In genomic region chr12:119835068-119835467, GRCh38 we compare ENCODE assay signal across 15 cellular contexts. TPM values are rescaled to one million over a fixed set of nuclear protein-coding genes. Genes with fewer than 3 reads are reported as not detected.
DNase-seq lines count a peak whose midpoint lies in the region; ATAC-seq, FAIRE-seq and TF ChIP-seq lines count a peak whose summit lies in the region.
"Had no signal": no experiment of that assay in that cellular context is flagged by ENCODE, and none has a peak within 500 bp of the region (broad histone marks: within the 10 kb centered on the region; RNA-seq: fewer than 3 reads in every experiment).

No MANE protein-coding gene starts in this region.

- CTCF ChIA-PET in HepG2 (lab: Yijun Ruan, JAX; ENCODE audit: low intra/inter-chr PET ratio, low total read pairs) = no interaction called here

- DNase-seq in HepG2 (ENCODE audit: low spot score) = no peak
- no peak for DNase-seq in right lobe of liver
- peak; percentile 22 for DNase-seq in fibroblast of the aortic adventitia (ENCODE audit: low read depth)
- DNase-seq in activated T-cell treated with anti-CD3 and anti-CD28 coated beads, Interleukin-2, amount 50 U/mL, for 1 hour = no peak
- no peak for DNase-seq in transverse colon
- no peak for DNase-seq in NCI-H774 (lab: John Stamatoyannopoulos, UW)
- DNase-seq in anterior cingulate cortex (lab: John Stamatoyannopoulos, UW) = no peak
- DNase-seq: activated CD4-positive, alpha-beta T cell treated with anti-CD3 and anti-CD28 coated beads, Interleukin-2, amount 50 U/mL, for 48 hours; NCI-H2227 treated with DMSO at 0.1 percent for 48 hours; pancreas had no signal

- no peaks in the 10 kb centered on the region for H3K27me3 ChIP-seq in HepG2 (ENCODE audit: control insufficient read depth in 1 of 2, insufficient read depth in 2 of 2, low read length in 2 of 2)
- no peaks in the 10 kb centered on the region for H3K27me3 ChIP-seq in right lobe of liver
- H3K27me3 ChIP-seq in transverse colon = no peaks in the 10 kb centered on the region
- H3K27me3 ChIP-seq: body of pancreas, pancreas had no signal

- H3K27ac ChIP-seq in HepG2 (ENCODE audit: extremely low read length, insufficient read depth, low read length) = no peak overlapping the region
- H3K27ac ChIP-seq in right lobe of liver = no peak overlapping the region
- H3K27ac ChIP-seq in transverse colon = no peak overlapping the region
- H3K27ac ChIP-seq: body of pancreas, pancreas had no signal

- WGBS in HepG2 (ENCODE audit: low lambda C conversion rate) = 94% methylated on average over 2 of the region's 2 CpGs
- 86% methylated on average over 1 of the region's 2 CpGs for WGBS in right lobe of liver (ENCODE audit: insufficient coverage, low coverage, low lambda C conversion rate, missing lambda C conversion rate)
- WGBS in transverse colon (ENCODE audit: low coverage in 1 of 2), 2 donors = 89% methylated on average over 2 of the region's 2 CpGs; no CpG with 5 or more reads in 1 of the 2 donors

- TF ChIP-seq EP300 in HepG2 (IDR thresholded peaks at IDR 0.05; ENCODE audit: low read depth in 2 of 2, low read length in 2 of 2) (no peak), HepG2 (CRISPR knock-in tag; IDR thresholded peaks at IDR 0.05; ENCODE audit: borderline replicate concordance) (no peak), transverse colon (IDR thresholded peaks at IDR 0.05; ENCODE audit: low read depth) (no peak)

- intact Hi-C loops in HepG2 (cut with micrococcal nuclease; ENCODE audit: unreplicated experiment) (no loop called here), right lobe of liver (cut with DNase I) (no loop called here), transverse colon (cut with DNase I; ENCODE audit: low total_unique reads) (no loop called here)

- H3K4me2 ChIP-seq in HepG2 (ENCODE audit: low read depth, low read length) = no peak overlapping the region

- ATAC-seq in HepG2 (peak; percentile 43; the same call in 1 of the 3 replicates), right lobe of liver (no peak), SK-N-SH treated with all-trans-retinoic acid at 6 μM for 48 hours (peak; percentile 73)
- ATAC-seq: body of pancreas, pancreas had no signal

- POLR2A ChIA-PET in HepG2 (lab: Yijun Ruan, JAX) = no interaction called here

- no peak overlapping the region for H3K9ac ChIP-seq in HepG2 (ENCODE audit: insufficient read depth, low read depth, low read length)

- no peaks in the 10 kb centered on the region for H3K4me1 ChIP-seq in HepG2 (ENCODE audit: insufficient read depth, low read length)
- H3K4me1 ChIP-seq in right lobe of liver = no peaks in the 10 kb centered on the region
- no peaks in the 10 kb centered on the region for H3K4me1 ChIP-seq in transverse colon

- H3K79me2 ChIP-seq in HepG2 (ENCODE audit: insufficient read depth, low read length) = no peaks in the 10 kb centered on the region

- TF ChIP-seq CTCF in HepG2 (CRISPR knock-in tag; IDR thresholded peaks at IDR 0.05) = no peak
- TF ChIP-seq CTCF in right lobe of liver (IDR thresholded peaks at IDR 0.05) = no peak
- peak; percentile 31 for TF ChIP-seq CTCF in fibroblast of the aortic adventitia (IDR thresholded peaks at IDR 0.05; ENCODE audit: insufficient read depth, low read length)
- no peak for TF ChIP-seq CTCF in transverse colon (IDR thresholded peaks at IDR 0.05)

- no peak for TF ChIP-seq RAD21 in HepG2 (CRISPR knock-in tag; IDR thresholded peaks at IDR 0.05)

- no peak for TF ChIP-seq POLR2A in HepG2 (IDR thresholded peaks at IDR 0.05; ENCODE audit: insufficient read depth in 1 of 2, low read depth in 2 of 2, low read length in 2 of 2)
- no peak for TF ChIP-seq POLR2A in right lobe of liver (IDR thresholded peaks at IDR 0.05)
- TF ChIP-seq POLR2A in transverse colon (IDR thresholded peaks at IDR 0.05) = no peak

- FAIRE-seq in HepG2 (lab: Jason Lieb, UNC) = no peak
- FAIRE-seq: GM19239, pancreas, RCC 7860, urothelium cell line had no signal

- no peaks in the 10 kb centered on the region for H4K20me1 ChIP-seq in HepG2 (ENCODE audit: insufficient read depth, low read length)

- H3K36me3 ChIP-seq in HepG2 (replicated peaks in 1 of 2; ENCODE audit: control insufficient read depth in 1 of 2, insufficient read depth in 2 of 2, low read length in 2 of 2) (peaks cover 3 to 26% of the 10 kb centered on the region in 2 experiments), right lobe of liver (no peaks in the 10 kb centered on the region), transverse colon (no peaks in the 10 kb centered on the region)
- H3K36me3 ChIP-seq: pancreas had no signal

- H3K4me3 ChIP-seq in HepG2 (replicated peaks in 1 of 3; ENCODE audit: insufficient read depth in 1 of 3, low read depth in 2 of 3, low read length in 3 of 3) = no peak overlapping the region
- no peak overlapping the region for H3K4me3 ChIP-seq in right lobe of liver
- H3K4me3 ChIP-seq in fibroblast of the aortic adventitia (ENCODE audit: low read depth, low read length) = no peak overlapping the region
- no peak overlapping the region for H3K4me3 ChIP-seq in transverse colon
- H3K4me3 ChIP-seq: body of pancreas, pancreas had no signal

- BruUV-seq in HepG2 (replicated peaks; lab: Mats Ljungman, UMichigan) = no TSS peak

- no peak overlapping the region for H2AFZ ChIP-seq in HepG2 (ENCODE audit: low read length)

- no peaks in the 10 kb centered on the region for H3K9me3 ChIP-seq in HepG2 (ENCODE audit: low read length)
- H3K9me3 ChIP-seq in right lobe of liver = no peaks in the 10 kb centered on the region
- no peaks in the 10 kb centered on the region for H3K9me3 ChIP-seq in transverse colon
- H3K9me3 ChIP-seq: body of pancreas, pancreas had no signal

- in situ Hi-C loops in HepG2 (cut with HindIII; ENCODE audit: extremely low pct_ligation_motif_present, low pct_unique_long_range_greater_than_20kb) = no loop called here
- in situ Hi-C loops in transverse colon (cut with MboI; ENCODE audit: low pct_ligation_motif_present in 1 of 4, low pct_unique_long_range_greater_than_20kb in 1 of 4, low sequenced_read_pairs in 3 of 4) = no loop called here

TF ChIP-seq in HepG2, 621 proteins besides CTCF, POLR2A, EP300 and RAD21 (continues in another document):
- TF ChIP-seq, protein P1, sequence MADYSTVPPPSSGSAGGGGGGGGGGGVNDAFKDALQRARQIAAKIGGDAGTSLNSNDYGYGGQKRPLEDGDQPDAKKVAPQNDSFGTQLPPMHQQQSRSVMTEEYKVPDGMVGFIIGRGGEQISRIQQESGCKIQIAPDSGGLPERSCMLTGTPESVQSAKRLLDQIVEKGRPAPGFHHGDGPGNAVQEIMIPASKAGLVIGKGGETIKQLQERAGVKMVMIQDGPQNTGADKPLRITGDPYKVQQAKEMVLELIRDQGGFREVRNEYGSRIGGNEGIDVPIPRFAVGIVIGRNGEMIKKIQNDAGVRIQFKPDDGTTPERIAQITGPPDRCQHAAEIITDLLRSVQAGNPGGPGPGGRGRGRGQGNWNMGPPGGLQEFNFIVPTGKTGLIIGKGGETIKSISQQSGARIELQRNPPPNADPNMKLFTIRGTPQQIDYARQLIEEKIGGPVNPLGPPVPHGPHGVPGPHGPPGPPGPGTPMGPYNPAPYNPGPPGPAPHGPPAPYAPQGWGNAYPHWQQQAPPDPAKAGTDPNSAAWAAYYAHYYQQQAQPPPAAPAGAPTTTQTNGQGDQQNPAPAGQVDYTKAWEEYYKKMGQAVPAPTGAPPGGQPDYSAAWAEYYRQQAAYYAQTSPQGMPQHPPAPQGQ (CRISPR knock-in tag; IDR thresholded peaks at IDR 0.05; ENCODE audit: borderline replicate concordance) = no peak
- TF ChIP-seq TSC22D2 (CRISPR knock-in tag; IDR thresholded peaks at IDR 0.05; ENCODE audit: borderline replicate concordance) = no peak

TF ChIP-seq in SK-N-SH treated with all-trans-retinoic acid at 6 μM for 48 hours, 23 proteins besides CTCF, POLR2A, EP300 and RAD21 (continues in another document):
- TF ChIP-seq SNAI2 (CRISPR knock-in tag; IDR thresholded peaks at IDR 0.05) (no peak), POU6F1 (CRISPR knock-in tag; IDR thresholded peaks at IDR 0.05; ENCODE audit: borderline replicate concordance, low read depth) (no peak)

RNA-seq across cellular contexts. Expression of gene CIT, which starts 42.1 kb away (rescaled TPM):
- total RNA-seq in HepG2 (2016; rRNA removed; fragmentation: Illumina TruSeq; extraction: Trizol) (11.7 and 14.7 TPM in 2 replicates), right lobe of liver (10 to 100 TPM in 1 of 6 experiments, 1 to 10 TPM in 5; 1.8 to 12.8 (median 3.3) TPM), fibroblast of the aortic adventitia (ENCODE audit: low replicate concordance) (3.8 and 48.0 TPM in 2 replicates), transverse colon (10 to 100 TPM in 1 of 4 donors, 1 to 10 TPM in 3; 1.1 to 51.1 (median 7.1) TPM)
- total RNA-seq in HepG2 (2016; cell fraction: cytosol; rRNA removed; fragmentation: Illumina TruSeq; extraction: Trizol; ENCODE audit: low read depth) = 4.8 and 5.0 TPM in 2 replicates
- total RNA-seq in HepG2 (2016; cell fraction: insoluble cytoplasmic fraction; rRNA removed; fragmentation: Illumina TruSeq; extraction: Trizol) = 12.5 and 13.8 TPM in 2 replicates
- total RNA-seq in HepG2 (2016; cell fraction: membrane; rRNA removed; fragmentation: Illumina TruSeq; extraction: Trizol) = 4.1 and 4.8 TPM in 2 replicates
- 29.4 and 31.6 TPM in 2 replicates for total RNA-seq in HepG2 (2016; cell fraction: nucleus; rRNA removed; fragmentation: Illumina TruSeq; extraction: Trizol)
- 6.0 and 7.7 TPM in 2 replicates for polyA plus RNA-seq in HepG2 (2011; rRNA removed)
- 3.3 and 4.0 TPM in 2 replicates for polyA plus RNA-seq in HepG2 (2011; cell fraction: cytosol; rRNA removed)
- 13.8 and 26.7 TPM in 2 replicates for polyA plus RNA-seq in HepG2 (2011; cell fraction: nucleus; rRNA removed)
- polyA plus RNA-seq in HepG2 (2012) = 4.3 and 6.6 TPM in 2 replicates
- 0.41 and 0.62 TPM in 2 replicates for polyA plus RNA-seq in HepG2 (2016; cell fraction: cytosol; fragmentation: Illumina TruSeq; extraction: Trizol; ENCODE audit: low read depth)
- polyA plus RNA-seq in HepG2 (2016; cell fraction: insoluble cytoplasmic fraction; fragmentation: Illumina TruSeq; extraction: Trizol; ENCODE audit: low read depth) = 5.1 and 7.3 TPM in 2 replicates
- polyA plus RNA-seq in HepG2 (2016; cell fraction: membrane; fragmentation: Illumina TruSeq; extraction: Trizol; ENCODE audit: low read depth) = 1.2 and 1.6 TPM in 2 replicates
- polyA plus RNA-seq in HepG2 (2016; cell fraction: nucleus; fragmentation: Illumina TruSeq; extraction: Trizol; ENCODE audit: insufficient read depth, low read depth) = 29.8 and 32.0 TPM in 2 replicates
- polyA minus RNA-seq in HepG2 (2011; rRNA and poly(A)+ RNA removed; ENCODE audit: low replicate concordance) = 19.2 and 66.1 TPM in 2 replicates
- polyA minus RNA-seq in HepG2 (2011; cell fraction: cytosol; rRNA and poly(A)+ RNA removed) = 7.4 and 13.7 TPM in 2 replicates
- polyA minus RNA-seq in HepG2 (2011; cell fraction: nucleus; rRNA and poly(A)+ RNA removed) = 26.0 and 27.2 TPM in 2 replicates

Comparison
In these comparisons a context has a peak if more than half of its experiments do, and no peak if none do; other contexts are left out.
1. ATAC-seq: peak in HepG2 (single experiment) and SK-N-SH treated with all-trans-retinoic acid at 6 μM for 48 hours (single experiment); none in right lobe of liver (0 of 4).